Comparison of ENCODE assay signal across 14 cellular contexts in the genomic region with DNA sequence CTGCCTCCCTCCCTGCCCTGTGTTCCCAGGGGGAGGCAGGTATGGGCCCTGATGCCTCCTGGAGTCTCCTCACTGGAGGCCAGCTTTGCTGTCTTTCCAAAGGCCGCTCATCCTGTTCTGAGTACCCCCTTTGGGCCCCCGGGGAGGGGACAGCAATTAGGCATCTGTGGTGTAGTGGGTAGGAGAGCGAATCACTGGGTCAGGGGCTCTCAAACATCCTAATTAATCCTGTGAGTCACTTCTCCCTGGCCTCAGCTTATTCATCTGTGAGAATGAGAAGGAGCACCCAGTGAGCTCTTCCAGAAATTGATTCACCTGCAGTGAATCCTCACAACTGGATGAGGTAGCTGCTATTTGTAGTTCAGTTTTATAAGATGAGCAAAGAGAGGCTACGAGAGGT. TPM values are rescaled to one million over a fixed set of nuclear protein-coding genes. Genes with fewer than 3 reads are reported as not detected.
DNase-seq lines count a peak whose midpoint lies in the region; ATAC-seq, FAIRE-seq and TF ChIP-seq lines count a peak whose summit lies in the region.
"Had no signal": no experiment of that assay in that cellular context is flagged by ENCODE, and none has a peak within 500 bp of the region (broad histone marks: within the 10 kb centered on the region; RNA-seq: fewer than 3 reads in every experiment).

No MANE protein-coding gene starts in this region.

- peaks cover 21% of the 10 kb centered on the region for H3K4me1 ChIP-seq in body of pancreas

- H3K36me3 ChIP-seq in body of pancreas (replicated peaks in 1 of 2; ENCODE audit: insufficient read depth in 1 of 2, low read depth in 2 of 2): no peaks in the 10 kb centered on the region
- H3K36me3 ChIP-seq: adrenal gland had no signal

- FAIRE-seq in frontal cortex (lab: Jason Lieb, UNC): no peak
- FAIRE-seq: TTC549 had no signal

- no peak for TF ChIP-seq CTCF in RWPE1 (conservative IDR thresholded peaks at IDR 0.05; ENCODE audit: low read depth)
- TF ChIP-seq CTCF in endothelial cell (IDR thresholded peaks at IDR 0.05; ENCODE audit: unreplicated experiment): no peak
- TF ChIP-seq CTCF in body of pancreas (IDR thresholded peaks at IDR 0.05): no peak

- POLR2A ChIA-PET in RWPE1 (lab: Yijun Ruan, JAX; ENCODE audit: low non-redundant PET): no interaction called here

- no peak for TF ChIP-seq POLR2A in body of pancreas (IDR thresholded peaks at IDR 0.05)

- H3K4me3 ChIP-seq in body of pancreas: no peak overlapping the region
- H3K4me3 ChIP-seq: adrenal gland had no signal

- no peaks in the 10 kb centered on the region for H3K27me3 Mint-ChIP-seq in activated T-cell treated with anti-CD3 and anti-CD28 coated beads, Interleukin-2, amount 50 U/mL, for 24 hours
- H3K27me3 Mint-ChIP-seq in endothelial cell (ENCODE audit: unreplicated experiment): peaks cover 11% of the 10 kb centered on the region
- H3K27me3 Mint-ChIP-seq in stimulated activated naive CD8-positive, alpha-beta T cell treated with anti-CD3 and anti-CD28 coated beads, Interleukin-15, Interleukin-2, amounts not matched to agents 100 ng/mL and 50 ng/mL, for 24 hours: no peaks in the 10 kb centered on the region

- DNase-seq in activated T-cell treated with anti-CD3 and anti-CD28 coated beads, Interleukin-2, amount 50 U/mL, for 24 hours: no peak
- DNase-seq in activated T-cell treated with anti-CD3 and anti-CD28 coated beads, Interleukin-2, amount 50 U/mL, for 48 hours: no peak
- DNase-seq in RWPE1 (ENCODE audit: low spot score) (no peak), endothelial cell (ENCODE audit: low spot score) (no peak), posterior cingulate gyrus (no peak), frontal cortex (ENCODE audit: low spot score in 2 of 2) (no peak), body of pancreas (no peak)
- DNase-seq: adrenal gland, endodermal cell, midbrain, MV-4-11 had no signal

- H3K27ac ChIP-seq in RWPE1 (peak overlapping the region; percentile 69), body of pancreas (no peak overlapping the region)
- H3K27ac ChIP-seq: adrenal gland had no signal

- peak overlapping the region; percentile 76 for H3K27ac Mint-ChIP-seq in activated T-cell treated with anti-CD3 and anti-CD28 coated beads, Interleukin-2, amount 50 U/mL, for 24 hours
- H3K27ac Mint-ChIP-seq in endothelial cell (ENCODE audit: unreplicated experiment): no peak overlapping the region
- peak overlapping the region; percentile 46 for H3K27ac Mint-ChIP-seq in stimulated activated naive CD8-positive, alpha-beta T cell treated with anti-CD3 and anti-CD28 coated beads, Interleukin-15, Interleukin-2, amounts not matched to agents 100 ng/mL and 50 ng/mL, for 24 hours

- peaks cover 84% of the 10 kb centered on the region for H3K4me1 Mint-ChIP-seq in activated T-cell treated with anti-CD3 and anti-CD28 coated beads, Interleukin-2, amount 50 U/mL, for 24 hours (ENCODE audit: low read depth)
- peaks cover 36% of the 10 kb centered on the region for H3K4me1 Mint-ChIP-seq in endothelial cell (ENCODE audit: unreplicated experiment)
- peaks cover 86% of the 10 kb centered on the region for H3K4me1 Mint-ChIP-seq in stimulated activated naive CD8-positive, alpha-beta T cell treated with anti-CD3 and anti-CD28 coated beads, Interleukin-15, Interleukin-2, amounts not matched to agents 100 ng/mL and 50 ng/mL, for 24 hours (ENCODE audit: low read depth)

- intact Hi-C loops in posterior cingulate gyrus (cut with DNase I) (loop anchor here (5.0 kb wide), 3 partner anchors 51 to 146 kb away; a partner anchor contains a TSS), body of pancreas (cut with DNase I) (no loop called here)

- H3K9me3 Mint-ChIP-seq in activated T-cell treated with anti-CD3 and anti-CD28 coated beads, Interleukin-2, amount 50 U/mL, for 24 hours: no peaks in the 10 kb centered on the region
- no peaks in the 10 kb centered on the region for H3K9me3 Mint-ChIP-seq in endothelial cell (ENCODE audit: unreplicated experiment)
- no peaks in the 10 kb centered on the region for H3K9me3 Mint-ChIP-seq in stimulated activated naive CD8-positive, alpha-beta T cell treated with anti-CD3 and anti-CD28 coated beads, Interleukin-15, Interleukin-2, amounts not matched to agents 100 ng/mL and 50 ng/mL, for 24 hours
- H3K9me3 Mint-ChIP-seq: endodermal cell had no signal

- ATAC-seq in body of pancreas: no peak
- ATAC-seq: sciatic nerve had no signal

- H3K27me3 ChIP-seq in body of pancreas: no peaks in the 10 kb centered on the region
- H3K27me3 ChIP-seq: adrenal gland had no signal

- whole genome bisulfite sequencing in body of pancreas, 2 donors: 86 to 88% methylated on average over 3 to 4 of the region's 4 CpGs

- CTCF ChIA-PET in RWPE1 (lab: Yijun Ruan, JAX): interaction anchor here (0.5 to 1.3 kb wide), 3 partner anchors 126 to 179 kb away, joined by 3 to 4 read pairs (median 3); no protein-coding TSS in a partner anchor

- H3K9me3 ChIP-seq in body of pancreas: no peaks in the 10 kb centered on the region
- H3K9me3 ChIP-seq: adrenal gland had no signal

- H3K4me3 Mint-ChIP-seq in activated T-cell treated with anti-CD3 and anti-CD28 coated beads, Interleukin-2, amount 50 U/mL, for 24 hours: peak overlapping the region; percentile 72
- H3K4me3 Mint-ChIP-seq in endothelial cell (ENCODE audit: unreplicated experiment): peak overlapping the region; percentile 51
- peak overlapping the region; percentile 76 for H3K4me3 Mint-ChIP-seq in stimulated activated naive CD8-positive, alpha-beta T cell treated with anti-CD3 and anti-CD28 coated beads, Interleukin-15, Interleukin-2, amounts not matched to agents 100 ng/mL and 50 ng/mL, for 24 hours

- H3K36me3 Mint-ChIP-seq in activated T-cell treated with anti-CD3 and anti-CD28 coated beads, Interleukin-2, amount 50 U/mL, for 24 hours (ENCODE audit: low read depth): peaks cover 33% of the 10 kb centered on the region
- peaks cover 15% of the 10 kb centered on the region for H3K36me3 Mint-ChIP-seq in endothelial cell (ENCODE audit: low read depth, unreplicated experiment)
- peaks cover 8% of the 10 kb centered on the region for H3K36me3 Mint-ChIP-seq in stimulated activated naive CD8-positive, alpha-beta T cell treated with anti-CD3 and anti-CD28 coated beads, Interleukin-15, Interleukin-2, amounts not matched to agents 100 ng/mL and 50 ng/mL, for 24 hours (ENCODE audit: low read depth)

RNA-seq across cellular contexts. Expression of a gene that starts 16.4 kb away (rescaled TPM):
- total RNA-seq in endothelial cell (ENCODE audit: unreplicated experiment) (23.0 TPM), frontal cortex (15.9 TPM), body of pancreas (1 to 10 TPM; 6.7 to 7.3 TPM)
